In genomic region chrX:120244735-120245498, GRCh38 we compare ENCODE assay signal across 8 cellular contexts. TPM values are rescaled to one million over a fixed set of nuclear protein-coding genes. Genes with fewer than 3 reads are reported as not detected.
DNase-seq lines count a peak whose midpoint lies in the region; ATAC-seq and TF ChIP-seq lines count a peak whose summit lies in the region.

No MANE protein-coding gene starts in this region.

- no peaks in the 10 kb centered on the region for H3K36me3 Mint-ChIP-seq in activated naive CD4-positive, alpha-beta T cell treated with anti-CD3 and anti-CD28 coated beads, Interleukin-2, amount 50 U/mL, for 24 hours

- no peaks in the 10 kb centered on the region for H4K20me1 ChIP-seq in osteoblast (ENCODE audit: insufficient read depth, low read length)

- H3K9me3 ChIP-seq in HAP-1 (no peaks in the 10 kb centered on the region), osteoblast (ENCODE audit: low read depth, low read length) (no peaks in the 10 kb centered on the region), upper lobe of left lung (no peaks in the 10 kb centered on the region)

- H3K27me3 ChIP-seq in HAP-1 (ENCODE audit: low read depth), result peaks cover 20% of the 10 kb centered on the region
- peaks cover 4% of the 10 kb centered on the region for H3K27me3 ChIP-seq in osteoblast (ENCODE audit: insufficient read depth, low read length)
- no peaks in the 10 kb centered on the region for H3K27me3 ChIP-seq in upper lobe of left lung

- H3K9me3 Mint-ChIP-seq in activated naive CD4-positive, alpha-beta T cell treated with anti-CD3 and anti-CD28 coated beads, Interleukin-2, amount 50 U/mL, for 24 hours, result no peaks in the 10 kb centered on the region

- peak in 1 of 4 donors; percentile 27 for TF ChIP-seq EP300 in upper lobe of left lung (IDR thresholded peaks at IDR 0.05)

- no peaks in the 10 kb centered on the region for H3K27me3 Mint-ChIP-seq in activated naive CD4-positive, alpha-beta T cell treated with anti-CD3 and anti-CD28 coated beads, Interleukin-2, amount 50 U/mL, for 24 hours

- DNase-seq in G401 (ENCODE audit: low spot score), result peak; percentile 78
- DNase-seq in HAP-1 (ENCODE audit: low spot score in 2 of 2), result peak; percentile 83 to 89
- DNase-seq in M059J (ENCODE audit: low read depth), result peak; percentile 89
- DNase-seq in SK-N-DZ (ENCODE audit: low spot score), result peak; percentile 79
- DNase-seq in head of caudate nucleus, result peak; percentile 22 to 76 (median 46)
- peak; percentile 81 for DNase-seq in osteoblast (ENCODE audit: insufficient read length, low spot score, missing footprints)
- DNase-seq in upper lobe of left lung, result peak; percentile 61 to 80

- peak overlapping the region; percentile 94 for H3K27ac Mint-ChIP-seq in activated naive CD4-positive, alpha-beta T cell treated with anti-CD3 and anti-CD28 coated beads, Interleukin-2, amount 50 U/mL, for 24 hours

- peak overlapping the region; percentile 51 for H3K27ac ChIP-seq in osteoblast (ENCODE audit: low read depth, low read length)
- H3K27ac ChIP-seq in upper lobe of left lung, result peak overlapping the region; percentile 80 to 88 (median 86)

- H3K36me3 ChIP-seq in HAP-1 (replicated peaks), result no peaks in the 10 kb centered on the region
- H3K36me3 ChIP-seq in osteoblast (ENCODE audit: insufficient read depth, low read length), result no peaks in the 10 kb centered on the region
- no peaks in the 10 kb centered on the region for H3K36me3 ChIP-seq in upper lobe of left lung

- H3K4me1 Mint-ChIP-seq in activated naive CD4-positive, alpha-beta T cell treated with anti-CD3 and anti-CD28 coated beads, Interleukin-2, amount 50 U/mL, for 24 hours, result peaks cover 26% of the 10 kb centered on the region

- TF ChIP-seq CTCF in osteoblast (IDR thresholded peaks at IDR 0.05; ENCODE audit: extremely low read depth, low read depth, low read length) (no peak), upper lobe of left lung (IDR thresholded peaks at IDR 0.05) (peak in 2 of 6 experiments; percentile 3 to 8)

- ATAC-seq in upper lobe of left lung (ENCODE audit: low FRiP score in 2 of 2), result peak; percentile 92 to 95

- peak overlapping the region; percentile 95 for H2AFZ ChIP-seq in osteoblast (ENCODE audit: low read length)

- intact Hi-C loops in head of caudate nucleus (cut with DNase I), result no loop called here

- H3K4me1 ChIP-seq in HAP-1 (peaks cover 12% of the 10 kb centered on the region), osteoblast (ENCODE audit: insufficient read depth, low read length) (no peaks in the 10 kb centered on the region), upper lobe of left lung (peaks cover 0 to 14% (median 4%) of the 10 kb centered on the region in 4 donors)

- H3K79me2 ChIP-seq in osteoblast (ENCODE audit: insufficient read depth, low read length), result no peaks in the 10 kb centered on the region

- H3K4me2 ChIP-seq in osteoblast (ENCODE audit: insufficient read depth, low read length), result peak overlapping the region; percentile 88

- H3K4me3 Mint-ChIP-seq in activated naive CD4-positive, alpha-beta T cell treated with anti-CD3 and anti-CD28 coated beads, Interleukin-2, amount 50 U/mL, for 24 hours, result peak overlapping the region; percentile 99

- in situ Hi-C loops in G401 (cut with HindIII; ENCODE audit: low sequenced_read_pairs), result no loop called here
- in situ Hi-C loops in HAP-1 (cut with MboI; ENCODE audit: low sequenced_read_pairs), result loop anchor here (25.0 kb wide), 1 partner anchor 733 kb away; no protein-coding TSS in a partner anchor

- 0 to 29% methylated on average over 3 to 43 of the region's 43 CpGs for WGBS in upper lobe of left lung, 2 donors

- H3K4me3 ChIP-seq in HAP-1 (peak overlapping the region; percentile 86), osteoblast (ENCODE audit: insufficient read depth, low read length) (peak overlapping the region; percentile 82), upper lobe of left lung (peak overlapping the region; percentile 20 to 74 (median 62))

- TF ChIP-seq POLR2A in upper lobe of left lung (IDR thresholded peaks at IDR 0.05), result peak in 2 of 4 donors; percentile 28 to 36

RNA-seq across cellular contexts. Expression of gene ZBTB33, which starts 5.7 kb away (rescaled TPM):
- total RNA-seq in G401 (2014; rRNA removed; shearing (Covaris generic)), result 5.0 and 6.1 TPM in 2 replicates
- 37.6 and 43.5 TPM in 2 replicates for total RNA-seq in M059J (2014; rRNA removed; shearing (Covaris generic))
- polyA plus RNA-seq in SK-N-DZ (2014; cell fraction: cytosol; rRNA removed), result 16.3 and 18.8 TPM in 2 replicates
- 10.0 and 13.3 TPM in 2 replicates for polyA plus RNA-seq in SK-N-DZ (2014; cell fraction: nucleus; rRNA removed)
- 19.2 and 20.0 TPM in 2 replicates for total RNA-seq in osteoblast
- total RNA-seq in upper lobe of left lung, result 10 to 100 TPM in 4 of 6 donors, 1 to 10 TPM in 2; 5.0 to 18.6 (median 12.6) TPM

Comparison
In these comparisons a context has a peak if more than half of its experiments do, and no peak if none do; other contexts are left out.
1. Peak in every context shown above with its lines: DNase-seq, ATAC-seq, H3K4me3 ChIP-seq and H3K27ac ChIP-seq.